Comparison of ENCODE assay signal across 8 cellular contexts in the genomic region with DNA sequence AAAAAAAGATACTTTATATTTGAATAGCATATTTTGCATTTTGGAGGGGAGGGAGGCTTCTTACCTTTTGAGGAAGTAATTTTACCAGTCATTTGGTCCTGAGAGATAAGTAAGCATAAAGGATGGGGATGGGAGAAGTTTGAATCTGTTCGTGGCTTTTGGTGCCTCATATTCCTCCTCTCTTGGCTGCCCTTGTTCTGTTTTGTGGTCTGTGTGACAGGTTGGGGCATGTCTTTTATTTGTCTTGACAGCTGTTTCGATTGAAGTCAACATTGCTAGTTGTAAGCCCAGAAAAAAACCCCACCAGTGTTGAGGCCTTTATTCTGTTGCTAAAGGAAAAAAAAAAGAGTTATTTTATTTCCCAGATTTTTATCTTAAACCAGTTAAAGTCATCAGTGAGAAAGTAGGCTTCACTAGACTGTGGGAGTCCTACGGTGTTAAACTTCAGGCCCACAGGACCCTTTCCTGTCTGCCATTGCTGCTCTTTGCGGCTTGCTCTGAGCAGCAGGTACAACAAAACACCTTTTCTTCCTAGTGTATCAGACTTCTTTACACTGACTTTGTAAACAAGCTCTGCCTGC. TPM values are rescaled to one million over a fixed set of nuclear protein-coding genes. Genes with fewer than 3 reads are reported as not detected.
DNase-seq lines count a peak whose midpoint lies in the region; ATAC-seq lines count a peak whose summit lies in the region.

No MANE protein-coding gene starts in this region.

- no peak overlapping the region for H3K4me3 ChIP-seq in muscle layer of duodenum (ENCODE audit: low read depth in 1 of 2, low read length in 2 of 2)
- no peak overlapping the region for H3K4me3 ChIP-seq in trophoblast cell (ENCODE audit: low read depth, low read length)

- H4K12ac ChIP-seq in trophoblast cell (ENCODE audit: low read depth, low read length) = no peak overlapping the region

- H3K18ac ChIP-seq in trophoblast cell (ENCODE audit: low read length) = no peak overlapping the region

- H3K9me3 Mint-ChIP-seq in activated CD4-positive, alpha-beta memory T cell treated with anti-CD3 and anti-CD28 coated beads for 36 hours = no peaks in the 10 kb centered on the region

- H3K9me3 ChIP-seq in muscle layer of duodenum (ENCODE audit: control insufficient read depth in 1 of 2, low read length in 2 of 2) (no peaks in the 10 kb centered on the region), trophoblast cell (ENCODE audit: insufficient read depth, low read depth, low read length) (no peaks in the 10 kb centered on the region)

- H3K4ac ChIP-seq in trophoblast cell (ENCODE audit: low read depth, low read length) = no peak overlapping the region

- no peak overlapping the region for H2AFZ ChIP-seq in trophoblast cell (ENCODE audit: insufficient read depth, low read length, poor library complexity)

- H3K36me3 ChIP-seq in muscle layer of duodenum (ENCODE audit: control insufficient read depth in 1 of 2, insufficient read depth in 2 of 2, low read length in 2 of 2) (peaks cover 6% of the 10 kb centered on the region in 2 donors), trophoblast cell (ENCODE audit: control insufficient read depth in 1 of 2, insufficient read depth in 2 of 2, low read length in 2 of 2) (peaks cover 18 to 33% of the 10 kb centered on the region in 2 experiments)

- peaks cover 43% of the 10 kb centered on the region for H3K36me3 Mint-ChIP-seq in activated CD4-positive, alpha-beta memory T cell treated with anti-CD3 and anti-CD28 coated beads for 36 hours

- H3K79me2 ChIP-seq in trophoblast cell (ENCODE audit: control insufficient read depth, insufficient read depth, low read length, poor library complexity) = peaks cover 5% of the 10 kb centered on the region

- H3K4me1 ChIP-seq in muscle layer of duodenum (ENCODE audit: control insufficient read depth in 1 of 2, insufficient read depth in 2 of 2, low read length in 2 of 2) (peaks cover 4 to 13% of the 10 kb centered on the region in 2 donors), trophoblast cell (ENCODE audit: control insufficient read depth in 1 of 2, insufficient read depth in 2 of 2, low read length in 2 of 2) (peaks cover 9 to 12% of the 10 kb centered on the region in 2 experiments)

- no peaks in the 10 kb centered on the region for H3K27me3 Mint-ChIP-seq in activated CD4-positive, alpha-beta memory T cell treated with anti-CD3 and anti-CD28 coated beads for 36 hours

- peaks cover 67% of the 10 kb centered on the region for H3K4me1 Mint-ChIP-seq in activated CD4-positive, alpha-beta memory T cell treated with anti-CD3 and anti-CD28 coated beads for 36 hours (ENCODE audit: low read depth)

- no peak overlapping the region for H4K8ac ChIP-seq in trophoblast cell (ENCODE audit: low read depth, low read length)

- no peak overlapping the region for H4K91ac ChIP-seq in trophoblast cell (ENCODE audit: low read depth, low read length)

- H3K27me3 ChIP-seq in muscle layer of duodenum (ENCODE audit: low read depth, low read length) = no peaks in the 10 kb centered on the region
- no peaks in the 10 kb centered on the region for H3K27me3 ChIP-seq in trophoblast cell (ENCODE audit: insufficient read depth, low read length)

- H3K23ac ChIP-seq in trophoblast cell (ENCODE audit: low read length) = no peak overlapping the region

- CTCF ChIA-PET in activated CD4-positive, alpha-beta memory T cell treated with anti-CD3 and anti-CD28 coated beads for 36 hours (lab: Charles Lee) = interaction anchor here (0.9 to 7.8 kb wide), 7 partner anchors 12 to 182 kb away, joined by 3 to 58 read pairs (median 4); partner anchors contain the start of gene SLC7A6

- no peak overlapping the region for H2AK5ac ChIP-seq in trophoblast cell (ENCODE audit: low read length)

- no peak overlapping the region for H2BK120ac ChIP-seq in trophoblast cell (ENCODE audit: insufficient read depth, low read length, poor library complexity)

- H2BK12ac ChIP-seq in trophoblast cell (ENCODE audit: low read length) = no peak overlapping the region

- peak; percentile 72 for DNase-seq in GDM1 (lab: John Stamatoyannopoulos, UW)
- peak; percentile 56 to 78 (median 58) for DNase-seq in NCI-H1417 (lab: John Stamatoyannopoulos, UW)
- DNase-seq in activated CD4-positive, alpha-beta memory T cell treated with anti-CD3 and anti-CD28 coated beads for 36 hours = peak; percentile 66
- no peak for DNase-seq in trophoblast cell
- DNase-seq in head of caudate nucleus = no peak

- POLR2A ChIA-PET in activated CD4-positive, alpha-beta memory T cell treated with anti-CD3 and anti-CD28 coated beads for 36 hours (lab: Charles Lee) = interaction anchor here (0.7 to 2.1 kb wide), 3 partner anchors 10 to 42 kb away, joined by 4 to 8 read pairs (median 8); partner anchors contain the start of gene SLC7A6

- no CpG with 5 or more reads among the region's 4 CpGs for WGBS in trophoblast cell (ENCODE audit: extremely low coverage, insufficient coverage, insufficient read length)

- intact Hi-C loops in activated CD4-positive, alpha-beta memory T cell treated with anti-CD3 and anti-CD28 coated beads for 36 hours (cut with micrococcal nuclease) = loop anchor here (1.0 to 10.0 kb wide), 4 partner anchors 10 to 1049 kb away; no protein-coding TSS in a partner anchor
- intact Hi-C loops in head of caudate nucleus (cut with DNase I) = no loop called here

- H3K9ac ChIP-seq in trophoblast cell (ENCODE audit: low read length) = no peak overlapping the region

- H3K27ac Mint-ChIP-seq in activated CD4-positive, alpha-beta memory T cell treated with anti-CD3 and anti-CD28 coated beads for 36 hours = peak overlapping the region; percentile 93

- H2BK5ac ChIP-seq in trophoblast cell (ENCODE audit: low read depth, low read length, poor library complexity) = no peak overlapping the region

- peaks cover 5% of the 10 kb centered on the region for H3K79me1 ChIP-seq in trophoblast cell (ENCODE audit: low read length)

- peak; percentile 73 for ATAC-seq in GM21390 (IDR thresholded peaks at IDR 0.05; ENCODE audit: unreplicated experiment)
- ATAC-seq in HG02981 (IDR thresholded peaks at IDR 0.05; ENCODE audit: unreplicated experiment) = no peak

- H3K27ac ChIP-seq in muscle layer of duodenum (ENCODE audit: low read length) (peak overlapping the region; percentile 43), trophoblast cell (ENCODE audit: low read depth, low read length) (no peak overlapping the region)

- no peak overlapping the region for H3K14ac ChIP-seq in trophoblast cell (ENCODE audit: low read length)

- H3K4me2 ChIP-seq in trophoblast cell (ENCODE audit: low read length) = no peak overlapping the region

- no peak overlapping the region for H3K4me3 Mint-ChIP-seq in activated CD4-positive, alpha-beta memory T cell treated with anti-CD3 and anti-CD28 coated beads for 36 hours

RNA-seq across cellular contexts. Expression of gene SLC7A6, which starts 11.4 kb away (rescaled TPM):
- total RNA-seq in activated CD4-positive, alpha-beta memory T cell treated with anti-CD3 and anti-CD28 coated beads for 36 hours = 10 to 100 TPM; 62.8 to 63.8 TPM
- polyA plus RNA-seq in trophoblast cell (2013) = 65.1 and 75.5 TPM in 2 replicates

RNA-seq across cellular contexts. Expression of gene PLA2G15, which starts 30.5 kb away (rescaled TPM):
- total RNA-seq in activated CD4-positive, alpha-beta memory T cell treated with anti-CD3 and anti-CD28 coated beads for 36 hours = 1 to 10 TPM; 8.0 to 8.7 TPM
- polyA plus RNA-seq in trophoblast cell (2013) = 22.1 and 24.6 TPM in 2 replicates

RNA-seq across cellular contexts. Expression of gene SLC7A6OS, which starts 35.0 kb away (rescaled TPM):
- 10 to 100 TPM; 20.6 to 22.2 TPM for total RNA-seq in activated CD4-positive, alpha-beta memory T cell treated with anti-CD3 and anti-CD28 coated beads for 36 hours
- polyA plus RNA-seq in trophoblast cell (2013) = 8.8 and 9.9 TPM in 2 replicates

RNA-seq across cellular contexts. Expression of gene PRMT7, which starts 35.1 kb away (rescaled TPM):
- 10 to 100 TPM; 60.4 to 62.8 TPM for total RNA-seq in activated CD4-positive, alpha-beta memory T cell treated with anti-CD3 and anti-CD28 coated beads for 36 hours
- 32.7 and 33.3 TPM in 2 replicates for polyA plus RNA-seq in trophoblast cell (2013)

RNA-seq across cellular contexts. Expression of gene ESRP2, which starts 39.8 kb away (rescaled TPM):
- under 1 TPM; 0.27 to 0.59 TPM for total RNA-seq in activated CD4-positive, alpha-beta memory T cell treated with anti-CD3 and anti-CD28 coated beads for 36 hours
- polyA plus RNA-seq in trophoblast cell (2013) = 30.4 and 31.7 TPM in 2 replicates

Comparison
In these comparisons a context has a peak if more than half of its experiments do, and no peak if none do; other contexts are left out.
1. DNase-seq: peak in GDM1 (single experiment), NCI-H1417 (3 of 3) and activated CD4-positive, alpha-beta memory T cell treated with anti-CD3 and anti-CD28 coated beads for 36 hours (single experiment); none in trophoblast cell (0 of 2) and head of caudate nucleus (0 of 42).